8 cellular contexts compared by ENCODE assay signal in the genomic region with DNA sequence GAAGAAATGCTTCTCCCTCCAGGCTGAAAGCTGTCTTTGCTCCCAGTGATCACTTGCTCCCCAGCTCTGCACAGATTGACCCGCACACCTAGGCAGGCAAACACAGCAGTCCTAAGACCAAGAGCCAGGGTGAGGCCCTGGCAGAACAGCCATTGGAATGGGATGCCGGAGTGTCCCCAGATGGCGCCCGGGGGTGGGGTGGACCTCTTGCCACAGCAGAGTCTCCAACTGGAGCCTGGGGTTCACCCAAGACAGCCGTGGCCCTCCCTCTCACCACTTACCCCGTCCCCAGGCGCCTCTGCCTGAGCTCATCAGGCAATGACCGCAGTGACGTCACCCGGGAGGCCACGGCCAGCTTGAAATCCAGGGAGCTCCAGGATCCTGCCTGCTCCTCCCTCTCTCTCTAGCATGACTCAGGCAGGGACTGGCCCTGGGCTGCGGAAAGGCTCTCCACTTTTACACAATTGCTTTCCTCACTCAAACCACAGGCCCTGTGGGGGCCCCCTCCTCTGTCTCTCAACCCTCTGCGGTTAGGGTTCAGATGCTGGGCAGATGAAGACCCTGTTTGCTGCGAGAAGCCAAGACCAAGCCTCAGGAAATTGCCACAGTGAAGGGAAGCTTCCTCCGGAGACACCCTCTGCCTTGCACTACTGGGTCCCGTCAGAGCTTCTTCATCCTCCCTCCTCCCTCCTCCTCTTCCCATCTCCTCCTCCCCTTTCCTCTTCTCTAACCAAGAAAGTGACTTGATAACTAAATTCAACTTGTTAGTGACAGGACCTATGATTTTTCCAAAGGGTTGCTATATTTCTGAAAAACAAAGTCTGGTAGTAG. TPM values are rescaled to one million over a fixed set of nuclear protein-coding genes. Genes with fewer than 3 reads are reported as not detected.
A peak's percentile ranks its signal among the peaks of the same experiment; 100 is the strongest.
DNase-seq lines count a peak whose midpoint lies in the region; ATAC-seq and TF ChIP-seq lines count a peak whose summit lies in the region.

No MANE protein-coding gene starts in this region.

- no peak for TF ChIP-seq CTCF in CD8-positive, alpha-beta T cell (IDR thresholded peaks at IDR 0.05)

- peak overlapping the region; percentile 87 to 97 for H3K18ac ChIP-seq in mesenchymal stem cell (ENCODE audit: low read depth in 1 of 2, low read length in 2 of 2)

- peak overlapping the region in 1 of 2 experiments; percentile 25 for H3K14ac ChIP-seq in mesenchymal stem cell (ENCODE audit: low read length in 2 of 2)

- peak; percentile 84 for ATAC-seq in CD8-positive, alpha-beta T cell
- ATAC-seq in HG03342 (IDR thresholded peaks at IDR 0.05; ENCODE audit: unreplicated experiment): no peak

- peak overlapping the region; percentile 80 for H2BK120ac ChIP-seq in mesenchymal stem cell (ENCODE audit: low read depth, low read length)

- no peaks in the 10 kb centered on the region for H3K36me3 ChIP-seq in CD8-positive, alpha-beta T cell (ENCODE audit: insufficient read depth, low read length)
- no peaks in the 10 kb centered on the region for H3K36me3 ChIP-seq in mesenchymal stem cell (ENCODE audit: control insufficient read depth in 1 of 2, insufficient read depth in 2 of 2, low read depth in 1 of 2, low read length in 2 of 2)

- H3K9me3 ChIP-seq in CD8-positive, alpha-beta T cell (ENCODE audit: low read length): no peaks in the 10 kb centered on the region
- H3K9me3 ChIP-seq in mesenchymal stem cell (ENCODE audit: control insufficient read depth, low read length): no peaks in the 10 kb centered on the region

- peak overlapping the region; percentile 72 for H3K4me2 ChIP-seq in mesenchymal stem cell (ENCODE audit: low read length, poor library complexity, severe bottlenecking)

- peak overlapping the region; percentile 87 for H4K8ac ChIP-seq in mesenchymal stem cell (ENCODE audit: low read length)

- H3K79me1 ChIP-seq in mesenchymal stem cell (replicated peaks; ENCODE audit: low read length, poor library complexity, severe bottlenecking): no peaks in the 10 kb centered on the region

- peaks cover 6% of the 10 kb centered on the region for H3K27me3 Mint-ChIP-seq in CD8-positive, alpha-beta T cell (ENCODE audit: low read depth)
- peaks cover 7% of the 10 kb centered on the region for H3K27me3 Mint-ChIP-seq in activated CD4-positive, alpha-beta T cell treated with anti-CD3 and anti-CD28 coated beads, Interleukin-2, amount 10 ng/mL, durations not matched to agents 7 days and 5 days

- peak overlapping the region; percentile 11 for H2AK5ac ChIP-seq in mesenchymal stem cell (ENCODE audit: low read length, severe bottlenecking)

- peak overlapping the region; percentile 85 for H3K9ac ChIP-seq in mesenchymal stem cell (ENCODE audit: low read length)

- intact Hi-C loops in CD8-positive, alpha-beta T cell (cut with DNase I, micrococcal nuclease): no loop called here

- H3K27ac Mint-ChIP-seq in CD8-positive, alpha-beta T cell: no peak overlapping the region
- no peak overlapping the region for H3K27ac Mint-ChIP-seq in activated CD4-positive, alpha-beta T cell treated with anti-CD3 and anti-CD28 coated beads, Interleukin-2, amount 10 ng/mL, durations not matched to agents 7 days and 5 days

- peak overlapping the region; percentile 88 to 99 for H2BK12ac ChIP-seq in mesenchymal stem cell (ENCODE audit: low read length in 2 of 2)

- H2AFZ ChIP-seq in mesenchymal stem cell (ENCODE audit: low read depth, low read length): peak overlapping the region; percentile 36

- no peak overlapping the region for H2BK15ac ChIP-seq in mesenchymal stem cell (ENCODE audit: low read depth, poor library complexity, severe bottlenecking)

- H3K4me1 ChIP-seq in CD8-positive, alpha-beta T cell (ENCODE audit: insufficient read depth, low read length): peaks cover 11% of the 10 kb centered on the region
- H3K4me1 ChIP-seq in mesenchymal stem cell (ENCODE audit: control insufficient read depth, insufficient read depth, low read depth, low read length): peaks cover 27% of the 10 kb centered on the region

- no peaks in the 10 kb centered on the region for H3K9me3 Mint-ChIP-seq in CD8-positive, alpha-beta T cell
- no peaks in the 10 kb centered on the region for H3K9me3 Mint-ChIP-seq in activated CD4-positive, alpha-beta T cell treated with anti-CD3 and anti-CD28 coated beads, Interleukin-2, amount 10 ng/mL, durations not matched to agents 7 days and 5 days

- H3K27ac ChIP-seq in CD8-positive, alpha-beta T cell (ENCODE audit: low read depth, low read length): no peak overlapping the region
- peak overlapping the region; percentile 75 for H3K27ac ChIP-seq in mesenchymal stem cell (ENCODE audit: low read length, poor library complexity, severe bottlenecking)

- H3K4me1 Mint-ChIP-seq in CD8-positive, alpha-beta T cell (ENCODE audit: low read depth): peaks cover 10% of the 10 kb centered on the region
- peaks cover 12% of the 10 kb centered on the region for H3K4me1 Mint-ChIP-seq in activated CD4-positive, alpha-beta T cell treated with anti-CD3 and anti-CD28 coated beads, Interleukin-2, amount 10 ng/mL, durations not matched to agents 7 days and 5 days

- no peak overlapping the region for H3K4me3 Mint-ChIP-seq in CD8-positive, alpha-beta T cell
- no peak overlapping the region for H3K4me3 Mint-ChIP-seq in activated CD4-positive, alpha-beta T cell treated with anti-CD3 and anti-CD28 coated beads, Interleukin-2, amount 10 ng/mL, durations not matched to agents 7 days and 5 days

- peak overlapping the region; percentile 29 to 76 for H3K4ac ChIP-seq in mesenchymal stem cell (ENCODE audit: low read depth in 1 of 2, low read length in 2 of 2)

- no peaks in the 10 kb centered on the region for H3K27me3 ChIP-seq in CD8-positive, alpha-beta T cell (ENCODE audit: insufficient read depth, low read length)
- H3K27me3 ChIP-seq in mesenchymal stem cell (ENCODE audit: control insufficient read depth in 1 of 2, insufficient read depth in 1 of 2, low read length in 2 of 2): peaks cover 0 to 6% of the 10 kb centered on the region in 2 experiments

- H3K4me3 ChIP-seq in CD8-positive, alpha-beta T cell (ENCODE audit: low read depth, low read length): no peak overlapping the region
- peak overlapping the region; percentile 21 to 61 for H3K4me3 ChIP-seq in mesenchymal stem cell (ENCODE audit: insufficient read depth in 1 of 2, low read depth in 1 of 2, low read length in 2 of 2)

- 8% methylated on average over 16 of the region's 16 CpGs for WGBS in mesenchymal stem cell

- DNase-seq in CD8-positive, alpha-beta T cell: peak in 5 of 7 experiments; percentile 18 to 75 (median 39)
- DNase-seq in M059J (ENCODE audit: low read depth): peak; percentile 100
- DNase-seq in activated CD4-positive, alpha-beta T cell treated with anti-CD3 and anti-CD28 coated beads, Interleukin-2, amount 10 ng/mL, durations not matched to agents 7 days and 5 days: peak; percentile 40
- peak; percentile 64 for DNase-seq in ecto neural progenitor cell (ENCODE audit: low spot score)
- peak; percentile 100 for DNase-seq in mesenchymal stem cell
- peak; percentile 21 to 34 for DNase-seq in stimulated activated CD8-positive, alpha-beta memory T cell treated with anti-CD3 and anti-CD28 coated beads, Interleukin-15, amount 100 ng/mL, for 4 hours (ENCODE audit: low read depth in 2 of 2)
- DNase-seq in NCI-H128 (lab: John Stamatoyannopoulos, UW; ENCODE audit: unreplicated experiment): no peak

- POLR2A ChIA-PET in CD8-positive, alpha-beta T cell (lab: Charles Lee): no interaction called here
- POLR2A ChIA-PET in activated CD4-positive, alpha-beta T cell treated with anti-CD3 and anti-CD28 coated beads, Interleukin-2, amount 10 ng/mL, durations not matched to agents 7 days and 5 days (lab: Charles Lee): no interaction called here

- CTCF ChIA-PET in CD8-positive, alpha-beta T cell (lab: Charles Lee): interaction anchor here (1.1 to 3.1 kb wide), 5 partner anchors 8 to 645 kb away, joined by 3 to 11 read pairs (median 4); no protein-coding TSS in a partner anchor
- CTCF ChIA-PET in activated CD4-positive, alpha-beta T cell treated with anti-CD3 and anti-CD28 coated beads, Interleukin-2, amount 10 ng/mL, durations not matched to agents 7 days and 5 days (lab: Charles Lee): interaction anchor here (0.6 to 3.1 kb wide), 8 partner anchors 10 to 134 kb away, joined by 3 to 12 read pairs (median 4); no protein-coding TSS in a partner anchor

- H4K91ac ChIP-seq in mesenchymal stem cell (ENCODE audit: low read length): peak overlapping the region; percentile 79

- peak overlapping the region in 1 of 2 experiments; percentile 83 for H3K23ac ChIP-seq in mesenchymal stem cell (ENCODE audit: low read length in 2 of 2)

- no peaks in the 10 kb centered on the region for H3K36me3 Mint-ChIP-seq in CD8-positive, alpha-beta T cell
- H3K36me3 Mint-ChIP-seq in activated CD4-positive, alpha-beta T cell treated with anti-CD3 and anti-CD28 coated beads, Interleukin-2, amount 10 ng/mL, durations not matched to agents 7 days and 5 days (ENCODE audit: low read depth): no peaks in the 10 kb centered on the region

- no peak overlapping the region for H2BK5ac ChIP-seq in mesenchymal stem cell (ENCODE audit: low read depth, low read length, poor library complexity, severe bottlenecking)

RNA-seq across cellular contexts. Expression of a gene that starts 24.3 kb away (rescaled TPM):
- total RNA-seq in CD8-positive, alpha-beta T cell: under 1 TPM in 1 of 2 experiments, not detected in 1; 0.22 TPM
- total RNA-seq in M059J (2014; rRNA removed; shearing (Covaris generic)): 0.10 and 1.0 TPM in 2 replicates
- not detected for total RNA-seq in activated CD4-positive, alpha-beta T cell treated with anti-CD3 and anti-CD28 coated beads, Interleukin-2, amount 10 ng/mL, durations not matched to agents 7 days and 5 days
- 9.1 TPM for polyA plus RNA-seq in mesenchymal stem cell (2013, experiment 1 of 2)
- 8.7 TPM for polyA plus RNA-seq in mesenchymal stem cell (2013, experiment 2 of 2)

RNA-seq across cellular contexts. Expression of a gene that starts 25.8 kb away (rescaled TPM):
- total RNA-seq in CD8-positive, alpha-beta T cell: 10 to 100 TPM; 21.3 to 22.4 TPM
- 68.5 and 74.6 TPM in 2 replicates for total RNA-seq in M059J (2014; rRNA removed; shearing (Covaris generic))
- 10 to 100 TPM; 21.9 to 27.1 TPM for total RNA-seq in activated CD4-positive, alpha-beta T cell treated with anti-CD3 and anti-CD28 coated beads, Interleukin-2, amount 10 ng/mL, durations not matched to agents 7 days and 5 days
- 30.4 TPM for polyA plus RNA-seq in mesenchymal stem cell (2013, experiment 1 of 2)
- polyA plus RNA-seq in mesenchymal stem cell (2013, experiment 2 of 2): 33.2 TPM

RNA-seq across cellular contexts. Expression of a gene that starts 46.8 kb away (rescaled TPM):
- total RNA-seq in CD8-positive, alpha-beta T cell: 10 to 100 TPM; 18.9 to 19.6 TPM
- total RNA-seq in M059J (2014; rRNA removed; shearing (Covaris generic)): 100 and 104 TPM in 2 replicates
- total RNA-seq in activated CD4-positive, alpha-beta T cell treated with anti-CD3 and anti-CD28 coated beads, Interleukin-2, amount 10 ng/mL, durations not matched to agents 7 days and 5 days: 10 to 100 TPM; 52.0 to 58.5 TPM
- 62.4 TPM for polyA plus RNA-seq in mesenchymal stem cell (2013, experiment 1 of 2)
- 62.2 TPM for polyA plus RNA-seq in mesenchymal stem cell (2013, experiment 2 of 2)

RNA-seq across cellular contexts. Expression of a gene that starts 57.9 kb away (rescaled TPM):
- 100 to 1,000 TPM; 176 to 190 TPM for total RNA-seq in CD8-positive, alpha-beta T cell
- 49.9 and 51.4 TPM in 2 replicates for total RNA-seq in M059J (2014; rRNA removed; shearing (Covaris generic))
- total RNA-seq in activated CD4-positive, alpha-beta T cell treated with anti-CD3 and anti-CD28 coated beads, Interleukin-2, amount 10 ng/mL, durations not matched to agents 7 days and 5 days: 10 to 100 TPM; 83.9 to 89.2 TPM
- 36.7 TPM for polyA plus RNA-seq in mesenchymal stem cell (2013, experiment 1 of 2)
- polyA plus RNA-seq in mesenchymal stem cell (2013, experiment 2 of 2): 38.1 TPM

RNA-seq across cellular contexts. Expression of a gene that starts 58.1 kb away (rescaled TPM):
- total RNA-seq in CD8-positive, alpha-beta T cell: 10 to 100 TPM; 83.5 to 91.0 TPM
- total RNA-seq in M059J (2014; rRNA removed; shearing (Covaris generic)): 5.5 and 18.0 TPM in 2 replicates
- 100 to 1,000 TPM in 1 of 2 experiments, 10 to 100 TPM in 1; 90.8 to 105 TPM for total RNA-seq in activated CD4-positive, alpha-beta T cell treated with anti-CD3 and anti-CD28 coated beads, Interleukin-2, amount 10 ng/mL, durations not matched to agents 7 days and 5 days
- 7.6 TPM for polyA plus RNA-seq in mesenchymal stem cell (2013, experiment 1 of 2)
- polyA plus RNA-seq in mesenchymal stem cell (2013, experiment 2 of 2): 7.5 TPM
